In the genomic region with DNA sequence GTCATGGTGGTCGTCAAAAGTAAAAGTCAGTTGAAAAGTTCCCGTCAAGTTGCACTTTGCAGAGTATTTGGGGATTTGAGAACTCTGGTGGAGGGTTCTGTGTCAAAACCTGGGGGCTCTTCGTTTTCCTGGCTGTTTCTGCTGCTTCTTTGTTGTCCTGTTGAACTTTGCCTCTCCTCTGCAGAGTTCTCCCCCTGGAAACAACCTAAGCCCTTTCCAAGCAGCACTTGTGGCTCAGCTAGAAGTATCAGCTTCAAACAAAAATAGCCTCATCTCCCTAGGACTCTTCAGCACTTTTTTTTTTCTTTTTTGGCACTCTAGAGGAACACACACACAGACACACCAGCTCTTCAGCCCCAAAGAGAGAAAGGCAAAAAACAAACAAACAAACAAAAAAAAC, we compare ENCODE assay signal across 1 cellular context.
TF ChIP-seq lines count a peak whose summit lies in the region.

A gene with protein sequence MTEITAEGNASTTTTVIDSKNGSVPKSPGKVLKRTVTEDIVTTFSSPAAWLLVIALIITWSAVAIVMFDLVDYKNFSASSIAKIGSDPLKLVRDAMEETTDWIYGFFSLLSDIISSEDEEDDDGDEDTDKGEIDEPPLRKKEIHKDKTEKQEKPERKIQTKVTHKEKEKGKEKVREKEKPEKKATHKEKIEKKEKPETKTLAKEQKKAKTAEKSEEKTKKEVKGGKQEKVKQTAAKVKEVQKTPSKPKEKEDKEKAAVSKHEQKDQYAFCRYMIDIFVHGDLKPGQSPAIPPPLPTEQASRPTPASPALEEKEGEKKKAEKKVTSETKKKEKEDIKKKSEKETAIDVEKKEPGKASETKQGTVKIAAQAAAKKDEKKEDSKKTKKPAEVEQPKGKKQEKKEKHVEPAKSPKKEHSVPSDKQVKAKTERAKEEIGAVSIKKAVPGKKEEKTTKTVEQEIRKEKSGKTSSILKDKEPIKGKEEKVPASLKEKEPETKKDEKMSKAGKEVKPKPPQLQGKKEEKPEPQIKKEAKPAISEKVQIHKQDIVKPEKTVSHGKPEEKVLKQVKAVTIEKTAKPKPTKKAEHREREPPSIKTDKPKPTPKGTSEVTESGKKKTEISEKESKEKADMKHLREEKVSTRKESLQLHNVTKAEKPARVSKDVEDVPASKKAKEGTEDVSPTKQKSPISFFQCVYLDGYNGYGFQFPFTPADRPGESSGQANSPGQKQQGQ (minus strand): TSS at position 180 of the 400 bp plus-strand sequence. CDS start 175 bp downstream, at position 5.

TF ChIP-seq in HepG2, 621 proteins besides CTCF, POLR2A, EP300 and RAD21:
- TF ChIP-seq, protein P1, sequence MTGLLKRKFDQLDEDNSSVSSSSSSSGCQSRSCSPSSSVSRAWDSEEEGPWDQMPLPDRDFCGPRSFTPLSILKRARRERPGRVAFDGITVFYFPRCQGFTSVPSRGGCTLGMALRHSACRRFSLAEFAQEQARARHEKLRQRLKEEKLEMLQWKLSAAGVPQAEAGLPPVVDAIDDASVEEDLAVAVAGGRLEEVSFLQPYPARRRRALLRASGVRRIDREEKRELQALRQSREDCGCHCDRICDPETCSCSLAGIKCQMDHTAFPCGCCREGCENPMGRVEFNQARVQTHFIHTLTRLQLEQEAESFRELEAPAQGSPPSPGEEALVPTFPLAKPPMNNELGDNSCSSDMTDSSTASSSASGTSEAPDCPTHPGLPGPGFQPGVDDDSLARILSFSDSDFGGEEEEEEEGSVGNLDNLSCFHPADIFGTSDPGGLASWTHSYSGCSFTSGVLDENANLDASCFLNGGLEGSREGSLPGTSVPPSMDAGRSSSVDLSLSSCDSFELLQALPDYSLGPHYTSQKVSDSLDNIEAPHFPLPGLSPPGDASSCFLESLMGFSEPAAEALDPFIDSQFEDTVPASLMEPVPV (CRISPR knock-in tag; IDR thresholded peaks at IDR 0.05), result no peak
- TF ChIP-seq, protein P2, sequence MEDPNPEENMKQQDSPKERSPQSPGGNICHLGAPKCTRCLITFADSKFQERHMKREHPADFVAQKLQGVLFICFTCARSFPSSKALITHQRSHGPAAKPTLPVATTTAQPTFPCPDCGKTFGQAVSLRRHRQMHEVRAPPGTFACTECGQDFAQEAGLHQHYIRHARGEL (CRISPR knock-in tag; IDR thresholded peaks at IDR 0.05), result no peak
- TF ChIP-seq ZNF101 (CRISPR knock-in tag; IDR thresholded peaks at IDR 0.05; ENCODE audit: borderline replicate concordance, low read depth), result no peak
- TF ChIP-seq ZBTB20 (CRISPR knock-in tag; IDR thresholded peaks at IDR 0.05; ENCODE audit: borderline replicate concordance, low read depth), result no peak
- TF ChIP-seq ZNF343 (CRISPR knock-in tag; IDR thresholded peaks at IDR 0.05), result no peak
- TF ChIP-seq EED (CRISPR knock-in tag; IDR thresholded peaks at IDR 0.05), result no peak
- no peak for TF ChIP-seq NR2F1 (CRISPR knock-in tag; IDR thresholded peaks at IDR 0.05)
- TF ChIP-seq, protein P3, sequence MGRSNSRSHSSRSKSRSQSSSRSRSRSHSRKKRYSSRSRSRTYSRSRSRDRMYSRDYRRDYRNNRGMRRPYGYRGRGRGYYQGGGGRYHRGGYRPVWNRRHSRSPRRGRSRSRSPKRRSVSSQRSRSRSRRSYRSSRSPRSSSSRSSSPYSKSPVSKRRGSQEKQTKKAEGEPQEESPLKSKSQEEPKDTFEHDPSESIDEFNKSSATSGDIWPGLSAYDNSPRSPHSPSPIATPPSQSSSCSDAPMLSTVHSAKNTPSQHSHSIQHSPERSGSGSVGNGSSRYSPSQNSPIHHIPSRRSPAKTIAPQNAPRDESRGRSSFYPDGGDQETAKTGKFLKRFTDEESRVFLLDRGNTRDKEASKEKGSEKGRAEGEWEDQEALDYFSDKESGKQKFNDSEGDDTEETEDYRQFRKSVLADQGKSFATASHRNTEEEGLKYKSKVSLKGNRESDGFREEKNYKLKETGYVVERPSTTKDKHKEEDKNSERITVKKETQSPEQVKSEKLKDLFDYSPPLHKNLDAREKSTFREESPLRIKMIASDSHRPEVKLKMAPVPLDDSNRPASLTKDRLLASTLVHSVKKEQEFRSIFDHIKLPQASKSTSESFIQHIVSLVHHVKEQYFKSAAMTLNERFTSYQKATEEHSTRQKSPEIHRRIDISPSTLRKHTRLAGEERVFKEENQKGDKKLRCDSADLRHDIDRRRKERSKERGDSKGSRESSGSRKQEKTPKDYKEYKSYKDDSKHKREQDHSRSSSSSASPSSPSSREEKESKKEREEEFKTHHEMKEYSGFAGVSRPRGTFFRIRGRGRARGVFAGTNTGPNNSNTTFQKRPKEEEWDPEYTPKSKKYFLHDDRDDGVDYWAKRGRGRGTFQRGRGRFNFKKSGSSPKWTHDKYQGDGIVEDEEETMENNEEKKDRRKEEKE (IDR thresholded peaks at IDR 0.05), result no peak
- TF ChIP-seq NR2C2 (CRISPR knock-in tag; IDR thresholded peaks at IDR 0.05; ENCODE audit: borderline replicate concordance), result no peak
- TF ChIP-seq NFIC (IDR thresholded peaks at IDR 0.05; ENCODE audit: low read length), result no peak
- TF ChIP-seq NFE2 (CRISPR knock-in tag; IDR thresholded peaks at IDR 0.05), result no peak
